Comparison of ENCODE assay signal across 16 cellular contexts in the genomic region with DNA sequence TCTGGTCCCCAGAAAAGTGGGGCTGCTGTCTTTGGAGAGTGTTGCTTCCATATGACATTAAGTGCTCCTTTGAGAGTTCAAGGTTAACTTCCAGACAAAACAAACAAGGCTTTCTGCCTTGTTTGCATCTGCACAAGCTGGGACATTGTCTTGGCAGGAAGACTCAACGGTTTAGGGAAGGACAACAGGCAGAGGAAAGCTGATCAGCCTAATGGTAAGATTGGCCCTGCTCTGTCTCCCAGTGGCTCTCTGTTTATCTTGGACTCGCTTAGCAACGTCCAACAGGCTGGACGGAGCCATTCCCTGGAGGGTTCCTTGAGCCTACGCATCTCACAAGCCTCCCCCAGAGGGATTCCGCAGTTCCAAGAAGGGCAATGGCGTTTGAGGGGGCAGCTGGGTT.
DNase-seq lines count a peak whose midpoint lies in the region; ATAC-seq, FAIRE-seq and TF ChIP-seq lines count a peak whose summit lies in the region.
"Had no signal": no experiment of that assay in that cellular context is flagged by ENCODE, and none has a peak within 500 bp of the region (broad histone marks: within the 10 kb centered on the region; RNA-seq: fewer than 3 reads in every experiment).

No MANE protein-coding gene starts in this region.

- peaks cover 0 to 3% (median under 1%) of the 10 kb centered on the region in 7 donors for H3K9me3 Mint-ChIP-seq in CD14-positive monocyte

- peak overlapping the region; percentile 64; the same call in 1 of the 2 replicates for H3K23ac ChIP-seq in IMR-90 (ENCODE audit: low read depth, low read length)

- TF ChIP-seq RAD21 in IMR-90 (IDR thresholded peaks at IDR 0.05; ENCODE audit: low read length) (no peak), K562 (CRISPR knock-in tag; conservative IDR thresholded peaks at IDR 0.05 in 1 of 2, IDR thresholded peaks at IDR 0.05 in 1 of 2) (no peak)

- WGBS in IMR-90 (ENCODE audit: extremely low coverage in 2 of 2, insufficient read length in 1 of 2), 2 experiments, result no CpG with 5 or more reads among the region's 7 CpGs
- 1% methylated on average over 7 of the region's 7 CpGs for WGBS in K562 (ENCODE audit: insufficient coverage, low coverage, missing lambda C conversion rate)
- WGBS in right cardiac atrium, result 36% methylated on average over 7 of the region's 7 CpGs

- H3K36me3 Mint-ChIP-seq in CD14-positive monocyte, result no peaks in the 10 kb centered on the region

- DNase-seq in IMR-90, result no peak
- DNase-seq in K562 (ENCODE audit: extremely low read depth in 1 of 4, low spot score in 3 of 4), result no peak
- peak; percentile 73 to 85 (median 80) for DNase-seq in right cardiac atrium
- no peak for DNase-seq in sciatic nerve (ENCODE audit: low spot score)
- no peak for DNase-seq in SIG-M5 treated with dmso at 0.1 percent for 504 hours (lab: John Stamatoyannopoulos, UW; ENCODE audit: unreplicated experiment)
- DNase-seq in HTR-8/SVneo (ENCODE audit: insufficient read length, low spot score), result no peak
- no peak for DNase-seq in CD14-positive monocyte (ENCODE audit: low spot score)
- DNase-seq in NCI-H345 (lab: John Stamatoyannopoulos, UW), result no peak
- DNase-seq: activated CD8-positive, alpha-beta memory T cell treated with anti-CD3 and anti-CD28 coated beads, Interleukin-2, amount 10 ng/mL, durations not matched to agents 7 days and 5 days; C1 segment of cervical spinal cord; erythroblast; GM23248; lower lobe of right lung; NCI-H2029 treated with DMSO at 0.1 percent for 48 hours; Peyer's patch; retina had no signal

- no peaks in the 10 kb centered on the region for H3K9me3 ChIP-seq in IMR-90 (ENCODE audit: control insufficient read depth, insufficient read depth, low read length)
- no peaks in the 10 kb centered on the region for H3K9me3 ChIP-seq in K562 (replicated peaks; ENCODE audit: control insufficient read depth, insufficient read depth, low read depth, low read length)
- no peaks in the 10 kb centered on the region for H3K9me3 ChIP-seq in right cardiac atrium (ENCODE audit: control insufficient read depth, low read length)
- H3K9me3 ChIP-seq: lower lobe of right lung, Peyer's patch had no signal

- no peak for FAIRE-seq in K562 (lab: Jason Lieb, UNC)
- no peak for FAIRE-seq in HTR-8/SVneo (lab: Jason Lieb, UNC)

- peak overlapping the region; percentile 99; the same call in 2 of the 3 replicates for H2BK15ac ChIP-seq in IMR-90 (ENCODE audit: low read depth, low read length)

- H3K9ac ChIP-seq in IMR-90 (ENCODE audit: low read depth, low read length) (no peak overlapping the region), K562 (ENCODE audit: insufficient read depth in 1 of 2, low read depth in 2 of 2, low read length in 2 of 2) (no peak overlapping the region)
- H3K9ac ChIP-seq: GM23248 had no signal

- H3K27me3 Mint-ChIP-seq in CD14-positive monocyte (ENCODE audit: low read depth in 3 of 3), result peaks cover 0 to 1% (median 0%) of the 10 kb centered on the region in 3 donors

- peak overlapping the region; percentile 57 for H4K91ac ChIP-seq in IMR-90 (ENCODE audit: insufficient read depth, low read depth, low read length)

- ATAC-seq in IMR-90 (ENCODE audit: low read depth), result no peak
- no peak for ATAC-seq in K562
- peak; percentile 85 to 88 for ATAC-seq in right cardiac atrium
- ATAC-seq in sciatic nerve, result peak; percentile 83
- ATAC-seq: activated CD8-positive, alpha-beta memory T cell treated with anti-CD3 and anti-CD28 coated beads, Interleukin-2, amount 10 ng/mL, durations not matched to agents 7 days and 5 days had no signal

- H4K5ac ChIP-seq in IMR-90 (ENCODE audit: low read depth, low read length), result peak overlapping the region; percentile 49

- TF ChIP-seq POLR2A in IMR-90 (IDR thresholded peaks at IDR 0.05; ENCODE audit: low read depth, low read length), result no peak
- TF ChIP-seq POLR2A in K562 (conservative IDR thresholded peaks at IDR 0.05), result no peak

- POLR2A ChIA-PET in IMR-90 (lab: Charles Lee; ENCODE audit: unreplicated experiment) (no interaction called here), K562 (lab: Yijun Ruan, JAX) (no interaction called here)

- H2BK20ac ChIP-seq in IMR-90 (ENCODE audit: low read depth, low read length), result peak overlapping the region; percentile 85

- H2AK9ac ChIP-seq in IMR-90 (replicated peaks; ENCODE audit: low read depth, low read length, poor library complexity), result peak overlapping the region; percentile 74

- TF ChIP-seq CTCF in IMR-90 (conservative IDR thresholded peaks at IDR 0.05; ENCODE audit: low read depth, low read length), result no peak
- no peak for TF ChIP-seq CTCF in K562 (IDR thresholded peaks at IDR 0.05 in 2 of 3, conservative IDR thresholded peaks at IDR 0.05 in 1 of 3; ENCODE audit: insufficient read depth in 2 of 3, low read depth in 1 of 3, low read length in 3 of 3)
- TF ChIP-seq CTCF in CD14-positive monocyte (IDR thresholded peaks at IDR 0.05), result no peak

- H3K79me2 ChIP-seq in K562 (ENCODE audit: control insufficient read depth, insufficient read depth, low read length), result no peaks in the 10 kb centered on the region

- H3K9me1 ChIP-seq in IMR-90 (ENCODE audit: insufficient read depth, low read length), result peaks cover 18% of the 10 kb centered on the region
- no peaks in the 10 kb centered on the region for H3K9me1 ChIP-seq in K562 (ENCODE audit: control insufficient read depth, insufficient read depth, low read length)

- H3K27ac ChIP-seq in IMR-90 (ENCODE audit: insufficient read depth, low read length), result no peak overlapping the region
- no peak overlapping the region for H3K27ac ChIP-seq in K562 (ENCODE audit: extremely low read depth, low read depth, low read length)
- peak overlapping the region; percentile 27 for H3K27ac ChIP-seq in right cardiac atrium (ENCODE audit: low read length)
- H3K27ac ChIP-seq: GM23248, lower lobe of right lung had no signal

- peaks cover 21% of the 10 kb centered on the region for H3K4me1 Mint-ChIP-seq in CD14-positive monocyte

- H3K4me3 ChIP-seq in IMR-90 (ENCODE audit: insufficient read depth, low read depth, low read length) (no peak overlapping the region), K562 (no peak overlapping the region), right cardiac atrium (ENCODE audit: low read length) (no peak overlapping the region)
- H3K4me3 ChIP-seq: GM23248, lower lobe of right lung, Peyer's patch had no signal

- H3K4me3 Mint-ChIP-seq in CD14-positive monocyte, result no peak overlapping the region
- H3K4me3 Mint-ChIP-seq: activated CD8-positive, alpha-beta memory T cell treated with anti-CD3 and anti-CD28 coated beads, Interleukin-2, amount 10 ng/mL, durations not matched to agents 7 days and 5 days had no signal

- dilution Hi-C loops in IMR-90 (cut with HindIII; ENCODE audit: low sequenced_read_pairs, unreplicated experiment), result no loop called here

- H3K27me3 ChIP-seq in IMR-90 (ENCODE audit: control insufficient read depth, insufficient read depth, low read length), result no peaks in the 10 kb centered on the region
- peaks cover 0 to 4% of the 10 kb centered on the region in 2 experiments; a peak in 1 of 5 replicates for H3K27me3 ChIP-seq in K562 (ENCODE audit: control insufficient read depth in 2 of 2, insufficient read depth in 2 of 2, low read length in 2 of 2)
- no peaks in the 10 kb centered on the region for H3K27me3 ChIP-seq in right cardiac atrium (ENCODE audit: control insufficient read depth, insufficient read depth)
- H3K27me3 ChIP-seq: Peyer's patch had no signal

- H2BK5ac ChIP-seq in IMR-90 (ENCODE audit: low read depth, low read length, poor library complexity, severe bottlenecking), result no peak overlapping the region

- in situ Hi-C loops in IMR-90 (cut with MboI; ENCODE audit: low sequenced_read_pairs), result no loop called here
- in situ Hi-C loops in K562 (cut with MboI), result no loop called here

- TF ChIP-seq EP300 in K562 (IDR thresholded peaks at IDR 0.05; ENCODE audit: low read length), result no peak

- H3K79me1 ChIP-seq in IMR-90 (ENCODE audit: low read depth in 1 of 2, low read length in 2 of 2), result no peaks in the 10 kb centered on the region

- peak overlapping the region; percentile 61 for H2BK120ac ChIP-seq in IMR-90 (ENCODE audit: low read depth, low read length)

- BruUV-seq in IMR-90 (replicated peaks; lab: Mats Ljungman, UMichigan), result no TSS peak
- no TSS peak for BruUV-seq in K562 (replicated peaks; lab: Mats Ljungman, UMichigan)

- no peak overlapping the region for H3K56ac ChIP-seq in IMR-90 (ENCODE audit: extremely low read depth, insufficient read depth, low read length)

- H3K14ac ChIP-seq in IMR-90 (replicated peaks; ENCODE audit: low read depth, low read length), result peak overlapping the region; percentile 34

- H3K4me1 ChIP-seq in IMR-90 (ENCODE audit: control insufficient read depth, insufficient read depth, low read length), result peaks cover 27% of the 10 kb centered on the region
- peaks cover 0 to 5% of the 10 kb centered on the region in 2 experiments; a peak in 2 of 5 replicates for H3K4me1 ChIP-seq in K562 (replicated peaks in 1 of 2; ENCODE audit: control insufficient read depth in 2 of 2, insufficient read depth in 2 of 2, low read length in 2 of 2)
- peaks cover 8% of the 10 kb centered on the region for H3K4me1 ChIP-seq in right cardiac atrium (ENCODE audit: control insufficient read depth, insufficient read depth, low read length)
- H3K4me1 ChIP-seq: Peyer's patch had no signal

- peak overlapping the region; percentile 31; the same call in 1 of the 2 replicates for H2AK5ac ChIP-seq in IMR-90 (ENCODE audit: low read depth, low read length)

- H3K27ac Mint-ChIP-seq in CD14-positive monocyte, result no peak overlapping the region
- H3K27ac Mint-ChIP-seq: activated CD8-positive, alpha-beta memory T cell treated with anti-CD3 and anti-CD28 coated beads, Interleukin-2, amount 10 ng/mL, durations not matched to agents 7 days and 5 days had no signal

- CTCF ChIA-PET in IMR-90 (lab: Yijun Ruan, JAX) (interaction anchor here (0.7 to 1.7 kb wide), 2 partner anchors 31 to 327 kb away, joined by 3 to 4 read pairs; no protein-coding TSS in a partner anchor), K562 (lab: Yijun Ruan, JAX; ENCODE audit: low intra/inter-chr PET ratio) (no interaction called here)

- intact Hi-C loops in IMR-90 (cut with micrococcal nuclease) (no loop called here), K562 (cut with micrococcal nuclease) (no loop called here), right cardiac atrium (cut with DNase I) (no loop called here), sciatic nerve (cut with DNase I) (no loop called here), CD14-positive monocyte (cut with micrococcal nuclease) (loop anchor here in 1 of 2 donors (5.0 kb wide), 1 partner anchor 34 kb away; no protein-coding TSS in a partner anchor)

- H3K4me2 ChIP-seq in IMR-90 (ENCODE audit: low read depth, low read length), result no peak overlapping the region
- H3K4me2 ChIP-seq in K562 (ENCODE audit: insufficient read depth, low read length), result no peak overlapping the region

- H3K36me3 ChIP-seq in IMR-90 (ENCODE audit: control insufficient read depth, insufficient read depth, low read length), result no peaks in the 10 kb centered on the region
- no peaks in the 10 kb centered on the region for H3K36me3 ChIP-seq in K562 (ENCODE audit: control insufficient read depth, insufficient read depth, low read length)
- H3K36me3 ChIP-seq: lower lobe of right lung, Peyer's patch had no signal

- H3K18ac ChIP-seq in IMR-90 (ENCODE audit: low read depth, low read length), result peak overlapping the region; percentile 79

- peak overlapping the region; percentile 67 for H2AFZ ChIP-seq in IMR-90 (replicated peaks; ENCODE audit: low read length, poor library complexity)
- 0 out of 2 replicates have a peak overlapping the region, but pooled peaks have one; percentile 31 for H2AFZ ChIP-seq in K562 (ENCODE audit: low read depth, low read length)
- H2AFZ ChIP-seq: GM23248 had no signal

- H4K20me1 ChIP-seq in IMR-90 (ENCODE audit: insufficient read depth, low read length), result no peaks in the 10 kb centered on the region
- H4K20me1 ChIP-seq in K562 (replicated peaks; ENCODE audit: control insufficient read depth, insufficient read depth, low read length), result no peaks in the 10 kb centered on the region

- H3K4ac ChIP-seq in IMR-90 (ENCODE audit: low read depth, low read length), result peak overlapping the region; percentile 42

- peak overlapping the region; percentile 24 to 49; a peak in 1 of 4 replicates for H4K8ac ChIP-seq in IMR-90 (ENCODE audit: low read depth in 2 of 2, low read length in 2 of 2)

Comparison
In these comparisons a context has a peak if more than half of its experiments do, and no peak if none do; other contexts are left out.
1. ATAC-seq: peak in right cardiac atrium (2 of 2) and sciatic nerve (single experiment); none in IMR-90 (single experiment) and K562 (single experiment).
2. DNase-seq: peak in right cardiac atrium (3 of 3); none in IMR-90 (single experiment), K562 (0 of 4), sciatic nerve (single experiment), SIG-M5 treated with dmso at 0.1 percent for 504 hours (single experiment), HTR-8/SVneo (single experiment), CD14-positive monocyte (single experiment) and NCI-H345 (single experiment).